Comparison of ENCODE assay signal across 9 cellular contexts in genomic region chr1:6180215-6180577, GRCh38. TPM values are rescaled to one million over a fixed set of nuclear protein-coding genes. Genes with fewer than 3 reads are reported as not detected.
A peak's percentile ranks its signal among the peaks of the same experiment; 100 is the strongest.
DNase-seq lines count a peak whose midpoint lies in the region; ATAC-seq, FAIRE-seq and TF ChIP-seq lines count a peak whose summit lies in the region.
"Had no signal": no experiment of that assay in that cellular context is flagged by ENCODE, and none has a peak within 500 bp of the region (broad histone marks: within the 10 kb centered on the region; RNA-seq: fewer than 3 reads in every experiment).

CHD5 (minus strand) TSS chr1:6180321; CDS start chr1:6180023, 298 bp downstream.

- H3K9ac ChIP-seq in BLaER1 treated with 17β-estradiol and CSF1 and Interleukin-3, amounts not matched to agents 10 nM and 100 nM: no peak within 1 kb of the TSS
- H3K9ac ChIP-seq in GM23248: no peak within 1 kb of the TSS

- H3K4me2 ChIP-seq in BLaER1 treated with 17β-estradiol and CSF1 and Interleukin-3, amounts not matched to agents 10 nM and 100 nM: peak within 1 kb of the TSS in 10 of 11 experiments; percentile 0 to 45 (median 32); a peak in 17 of 22 replicates
- H3K4me2 ChIP-seq in GM23248 (ENCODE audit: unreplicated experiment): peak within 1 kb of the TSS; percentile 40

- ATAC-seq in activated naive CD8-positive, alpha-beta T cell treated with anti-CD3 and anti-CD28 coated beads, Interleukin-2, amount 50 U/mL, for 24 hours: no peak
- ATAC-seq in natural killer cell (peak in 2 of 3 donors; percentile 40 to 53), upper lobe of right lung (no peak), HG03457 (IDR thresholded peaks at IDR 0.05; ENCODE audit: unreplicated experiment) (no peak), HG02973 (IDR thresholded peaks at IDR 0.05; ENCODE audit: unreplicated experiment) (no peak)
- ATAC-seq: mucosa of descending colon had no signal

- in situ Hi-C loops in GM23248 (cut with MboI): no loop called here

- peaks cover 36% of the 10 kb centered on the region for H3K4me1 Mint-ChIP-seq in activated naive CD8-positive, alpha-beta T cell treated with anti-CD3 and anti-CD28 coated beads, Interleukin-2, amount 50 U/mL, for 24 hours
- H3K4me1 Mint-ChIP-seq in natural killer cell: peaks cover 17 to 36% of the 10 kb centered on the region in 2 donors

- peaks cover 38% of the 10 kb centered on the region for H3K27me3 Mint-ChIP-seq in activated naive CD8-positive, alpha-beta T cell treated with anti-CD3 and anti-CD28 coated beads, Interleukin-2, amount 50 U/mL, for 24 hours
- peaks cover 28 to 38% of the 10 kb centered on the region in 2 donors for H3K27me3 Mint-ChIP-seq in natural killer cell (ENCODE audit: low read depth in 2 of 2)

- TF ChIP-seq CTCF in natural killer cell (IDR thresholded peaks at IDR 0.05) (no peak), upper lobe of right lung (IDR thresholded peaks at IDR 0.05) (no peak)

- H3K4me1 ChIP-seq in BLaER1 treated with 17β-estradiol and CSF1 and Interleukin-3, amounts not matched to agents 10 nM and 100 nM: peaks cover 15 to 58% (median 45%) of the 10 kb centered on the region in 10 experiments; a peak in 19 of 20 replicates
- H3K4me1 ChIP-seq in GM23248 (ENCODE audit: insufficient read depth) (peaks cover 8% of the 10 kb centered on the region), upper lobe of right lung (peaks cover 16% of the 10 kb centered on the region)

- peaks cover 31 to 86% (median 72%) of the 10 kb centered on the region in 11 experiments for H4K20me1 ChIP-seq in BLaER1 treated with 17β-estradiol and CSF1 and Interleukin-3, amounts not matched to agents 10 nM and 100 nM
- H4K20me1 ChIP-seq in GM23248 (ENCODE audit: insufficient read depth): 0 out of 2 replicates have a peak, but pooled peaks cover 4% of the 10 kb centered on the region

- no peaks in the 10 kb centered on the region for H3K9me2 ChIP-seq in GM23248 (ENCODE audit: insufficient read depth)

- H3K36me3 ChIP-seq in BLaER1 treated with 17β-estradiol and CSF1 and Interleukin-3, amounts not matched to agents 10 nM and 100 nM: peaks cover 9 to 14% (median 11%) of the 10 kb centered on the region in 11 experiments
- H3K36me3 ChIP-seq in GM23248 (ENCODE audit: low read depth): no peaks in the 10 kb centered on the region
- peaks cover 10% of the 10 kb centered on the region for H3K36me3 ChIP-seq in upper lobe of right lung

- no peak within 1 kb of the TSS for H3K27ac ChIP-seq in BLaER1 treated with 17β-estradiol and CSF1 and Interleukin-3, amounts not matched to agents 10 nM and 100 nM
- no peak within 1 kb of the TSS for H3K27ac ChIP-seq in GM23248
- H3K27ac ChIP-seq in upper lobe of right lung: no peak within 1 kb of the TSS

- peak within 1 kb of the TSS; percentile 38 for H3K4me3 Mint-ChIP-seq in activated naive CD8-positive, alpha-beta T cell treated with anti-CD3 and anti-CD28 coated beads, Interleukin-2, amount 50 U/mL, for 24 hours
- H3K4me3 Mint-ChIP-seq in natural killer cell: peak within 1 kb of the TSS; percentile 70

- peak within 1 kb of the TSS in 1 of 10 experiments; percentile 35; a peak in 1 of 20 replicates for H3K4me3 ChIP-seq in BLaER1 treated with 17β-estradiol and CSF1 and Interleukin-3, amounts not matched to agents 10 nM and 100 nM
- no peak within 1 kb of the TSS; the same call in 1 of the 2 replicates for H3K4me3 ChIP-seq in GM23248
- no peak within 1 kb of the TSS for H3K4me3 ChIP-seq in upper lobe of right lung
- H3K4me3 ChIP-seq: mucosa of descending colon had no signal

- no peak within 1 kb of the TSS for H3K27ac Mint-ChIP-seq in activated naive CD8-positive, alpha-beta T cell treated with anti-CD3 and anti-CD28 coated beads, Interleukin-2, amount 50 U/mL, for 24 hours
- no peak within 1 kb of the TSS for H3K27ac Mint-ChIP-seq in natural killer cell

- peaks cover 0 to 5% (median 0%) of the 10 kb centered on the region in 11 experiments; a peak in 1 of 22 replicates for H3K9me3 ChIP-seq in BLaER1 treated with 17β-estradiol and CSF1 and Interleukin-3, amounts not matched to agents 10 nM and 100 nM (replicated peaks in 1 of 11)
- H3K9me3 ChIP-seq in GM23248 (ENCODE audit: low read depth) (no peaks in the 10 kb centered on the region), upper lobe of right lung (no peaks in the 10 kb centered on the region)
- H3K9me3 ChIP-seq: mucosa of descending colon had no signal

- H3K79me2 ChIP-seq in GM23248 (ENCODE audit: insufficient read depth): no peaks in the 10 kb centered on the region

- H2AFZ ChIP-seq in GM23248: no peak within 1 kb of the TSS

- no peak for TF ChIP-seq POLR2A in GM12892 (IDR thresholded peaks at IDR 0.05; ENCODE audit: low read depth, low read length)

- peaks cover 13% of the 10 kb centered on the region for H3K36me3 Mint-ChIP-seq in activated naive CD8-positive, alpha-beta T cell treated with anti-CD3 and anti-CD28 coated beads, Interleukin-2, amount 50 U/mL, for 24 hours (ENCODE audit: low read depth)
- no peaks in the 10 kb centered on the region for H3K36me3 Mint-ChIP-seq in natural killer cell

- H3K9me3 Mint-ChIP-seq in activated naive CD8-positive, alpha-beta T cell treated with anti-CD3 and anti-CD28 coated beads, Interleukin-2, amount 50 U/mL, for 24 hours: no peaks in the 10 kb centered on the region
- H3K9me3 Mint-ChIP-seq in natural killer cell: no peaks in the 10 kb centered on the region

- no peak for FAIRE-seq in GM12892 (lab: Jason Lieb, UNC)

- peaks cover 74 to 89% (median 83%) of the 10 kb centered on the region in 11 experiments for H3K27me3 ChIP-seq in BLaER1 treated with 17β-estradiol and CSF1 and Interleukin-3, amounts not matched to agents 10 nM and 100 nM
- H3K27me3 ChIP-seq in GM23248 (replicated peaks; ENCODE audit: insufficient read depth) (peaks cover 18% of the 10 kb centered on the region), upper lobe of right lung (peaks cover 50% of the 10 kb centered on the region)

- peak; percentile 43 for DNase-seq in GM23248
- peak; percentile 16 for DNase-seq in activated naive CD8-positive, alpha-beta T cell treated with anti-CD3 and anti-CD28 coated beads, Interleukin-2, amount 50 U/mL, for 24 hours
- no peak for DNase-seq in natural killer cell
- DNase-seq in upper lobe of right lung: no peak
- no peak for DNase-seq in GM12892 (ENCODE audit: insufficient read length)

- WGBS in GM23248 (ENCODE audit: low coverage in 1 of 2, low lambda C conversion rate in 2 of 2, missing lambda C conversion rate in 2 of 2), 2 experiments: 1 to 5% methylated on average over 15 to 37 of the region's 46 CpGs

- peaks cover 26% of the 10 kb centered on the region for H3F3A ChIP-seq in GM23248 (ENCODE audit: insufficient read depth)

- intact Hi-C loops in natural killer cell (cut with micrococcal nuclease) (no loop called here), upper lobe of right lung (cut with DNase I) (no loop called here)

RNA-seq across cellular contexts. Expression of gene CHD5, which starts in this region (rescaled TPM):
- total RNA-seq in GM23248 (2014; rRNA removed; shearing (Covaris generic)): 0.11 and 0.25 TPM in 2 replicates
- 0.10 TPM in 1 of 2 replicates, not detected in the other for polyA plus RNA-seq in GM23248 (2016; fragmentation: Nextera tagmentation; extraction: Ambion mirVana)
- total RNA-seq in natural killer cell: 1 to 10 TPM in 1 of 3 donors, under 1 TPM in 2; 0.34 to 1.2 (median 0.73) TPM
- total RNA-seq in upper lobe of right lung: 0.23 TPM
- 0.13 TPM for polyA plus RNA-seq in GM12892 (2012; ENCODE audit: missing spikeins)

Comparison
In these comparisons a context has a peak if more than half of its experiments do, and no peak if none do; other contexts are left out.
1. Peak in DNase-seq and H3K4me2 ChIP-seq in GM23248; RNA of the gene not detected or under 1 TPM.
2. ATAC-seq: peak in natural killer cell (2 of 3); none in activated naive CD8-positive, alpha-beta T cell treated with anti-CD3 and anti-CD28 coated beads, Interleukin-2, amount 50 U/mL, for 24 hours (single experiment), upper lobe of right lung (single experiment), HG03457 (single experiment) and HG02973 (single experiment).